11 cellular contexts compared by ENCODE assay signal in genomic region chr10:103231047-103231551, GRCh38. TPM values are rescaled to one million over a fixed set of nuclear protein-coding genes. Genes with fewer than 3 reads are reported as not detected.
A peak's percentile ranks its signal among the peaks of the same experiment; 100 is the strongest.
DNase-seq lines count a peak whose midpoint lies in the region; ATAC-seq, FAIRE-seq and TF ChIP-seq lines count a peak whose summit lies in the region.
"Had no signal": no experiment of that assay in that cellular context is flagged by ENCODE, and none has a peak within 500 bp of the region (broad histone marks: within the 10 kb centered on the region; RNA-seq: fewer than 3 reads in every experiment).

No MANE protein-coding gene starts in this region.

- ATAC-seq in heart right ventricle (peak; percentile 32 to 80 (median 68)), GM21619 (IDR thresholded peaks at IDR 0.05; ENCODE audit: unreplicated experiment) (no peak), GM21360 (IDR thresholded peaks at IDR 0.05; ENCODE audit: unreplicated experiment) (no peak)

- FAIRE-seq in G401.6 (lab: Jason Lieb, UNC), result peak; percentile 99
- FAIRE-seq: islet of Langerhans had no signal

- no peaks in the 10 kb centered on the region for H3K36me3 Mint-ChIP-seq in immature natural killer cell

- H3K4me3 Mint-ChIP-seq in immature natural killer cell, result no peak overlapping the region
- H3K4me3 Mint-ChIP-seq: activated B cell treated with CpG ODN at 0.5 μM for 24 hours had no signal

- H3K4me1 ChIP-seq in heart right ventricle, result peaks cover 7 to 47% (median 28%) of the 10 kb centered on the region in 9 donors

- peak overlapping the region; percentile 53 for H3K27ac ChIP-seq in VCaP
- peak overlapping the region; percentile 68 to 95 (median 86) for H3K27ac ChIP-seq in heart right ventricle

- no peak for TF ChIP-seq CTCF in VCaP (conservative IDR thresholded peaks at IDR 0.05)
- no peak for TF ChIP-seq CTCF in heart right ventricle (IDR thresholded peaks at IDR 0.05)

- H3K36me3 ChIP-seq in heart right ventricle, result no peaks in the 10 kb centered on the region

- no peaks in the 10 kb centered on the region for H3K4me1 Mint-ChIP-seq in immature natural killer cell

- H3K27ac Mint-ChIP-seq in immature natural killer cell, result no peak overlapping the region
- H3K27ac Mint-ChIP-seq: activated B cell treated with CpG ODN at 0.5 μM for 24 hours had no signal

- H3K4me3 ChIP-seq in heart right ventricle, result peak overlapping the region in 2 of 10 donors; percentile 6 to 7

- WGBS in heart right ventricle, 2 donors, result 16 to 17% methylated on average over 4 of the region's 4 CpGs

- peaks cover 0 to 3% (median 3%) of the 10 kb centered on the region in 3 donors for H3K27me3 Mint-ChIP-seq in immature natural killer cell (ENCODE audit: low read depth in 3 of 3)
- H3K27me3 Mint-ChIP-seq: activated B cell treated with CpG ODN at 0.5 μM for 24 hours had no signal

- intact Hi-C loops in heart right ventricle (cut with DNase I), result loop anchor here in 2 of 10 donors (5.0 kb wide), 1 partner anchor 39 kb away; the partner anchor contains the start of gene NT5C2 (in 2 of the 2)

- H3K9me3 Mint-ChIP-seq in immature natural killer cell, result no peaks in the 10 kb centered on the region
- H3K9me3 Mint-ChIP-seq: activated B cell treated with CpG ODN at 0.5 μM for 24 hours had no signal

- H3K9me3 ChIP-seq in heart right ventricle, result no peaks in the 10 kb centered on the region

- H3K27me3 ChIP-seq in heart right ventricle, result no peaks in the 10 kb centered on the region

- DNase-seq in heart right ventricle, result peak in 1 of 2 donors; percentile 22
- DNase-seq in pulmonary artery endothelial cell (ENCODE audit: low read depth, low spot score), result peak; percentile 91
- no peak for DNase-seq in immature natural killer cell
- no peak for DNase-seq in SIG-M5 treated with dmso at 0.1 percent for 504 hours (lab: John Stamatoyannopoulos, UW; ENCODE audit: unreplicated experiment)
- DNase-seq: activated B cell treated with CpG ODN at 0.5 μM for 24 hours had no signal

RNA-seq across cellular contexts. Expression of gene RPEL1, which starts 14.6 kb away (rescaled TPM):
- total RNA-seq in heart right ventricle, result not detected
- under 1 TPM in 1 of 2 donors, not detected in 1; 0.01 TPM for polyA plus RNA-seq in heart right ventricle
- total RNA-seq in pulmonary artery endothelial cell, result 0.07 and 0.13 TPM in 2 replicates
- not detected for polyA plus RNA-seq in immature natural killer cell
- total RNA-seq: activated B cell treated with CpG ODN at 0.5 μM for 24 hours, urinary bladder had no signal

RNA-seq across cellular contexts. Expression of gene NT5C2, which starts 38.0 kb away (rescaled TPM):
- total RNA-seq in heart right ventricle, result 10 to 100 TPM; 35.2 to 88.2 (median 58.5) TPM
- polyA plus RNA-seq in heart right ventricle, result 10 to 100 TPM; 23.9 to 38.7 TPM
- 43.3 and 55.1 TPM in 2 replicates for total RNA-seq in pulmonary artery endothelial cell
- polyA plus RNA-seq in immature natural killer cell, result 100 to 1,000 TPM in 1 of 3 donors, 10 to 100 TPM in 2; 86.2 to 116 (median 91.5) TPM

RNA-seq across cellular contexts. Expression of gene INA, which starts 45.8 kb away (rescaled TPM):
- total RNA-seq in heart right ventricle (not detected), pulmonary artery endothelial cell (0.13 and 0.18 TPM in 2 replicates)
- polyA plus RNA-seq in heart right ventricle (under 1 TPM in 1 of 2 donors, not detected in 1; 0.01 TPM), immature natural killer cell (not detected)
- total RNA-seq: activated B cell treated with CpG ODN at 0.5 μM for 24 hours had no signal

Comparison
In these comparisons a context has a peak if more than half of its experiments do, and no peak if none do; other contexts are left out.
1. ATAC-seq: peak in heart right ventricle (8 of 8); none in GM21619 (single experiment) and GM21360 (single experiment).